In genomic region chr9:99906403-99907207, GRCh38 we compare ENCODE assay signal across 8 cellular contexts. TPM values are rescaled to one million over a fixed set of nuclear protein-coding genes. Genes with fewer than 3 reads are reported as not detected.
DNase-seq lines count a peak whose midpoint lies in the region; ATAC-seq and TF ChIP-seq lines count a peak whose summit lies in the region.

TSS of gene STX17 (plus strand) at chr9:99906654. CDS start at chr9:99915240, 8,586 bp downstream.

- H3K36me3 ChIP-seq in stomach smooth muscle (ENCODE audit: control insufficient read depth in 2 of 2, insufficient read depth in 2 of 2, low read length in 2 of 2) = no peaks in the 10 kb centered on the region

- H3K27ac ChIP-seq in stomach smooth muscle (ENCODE audit: low read length) = peak within 1 kb of the TSS; percentile 89

- no peaks in the 10 kb centered on the region for H3K9me3 ChIP-seq in stomach smooth muscle (ENCODE audit: control insufficient read depth in 2 of 2, low read length in 2 of 2)

- H3K4me1 ChIP-seq in stomach smooth muscle (ENCODE audit: control insufficient read depth, insufficient read depth, low read length) = no peaks in the 10 kb centered on the region

- H3K27ac Mint-ChIP-seq in neural crest cell (ENCODE audit: unreplicated experiment) = peak within 1 kb of the TSS; percentile 91

- TF ChIP-seq CTCF in fibroblast of villous mesenchyme (IDR thresholded peaks at IDR 0.05; ENCODE audit: insufficient read depth, low read depth, low read length) (no peak), neural crest cell (conservative IDR thresholded peaks at IDR 0.05) (no peak)

- peak within 1 kb of the TSS; percentile 79 for H3K4me3 ChIP-seq in Jurkat, Clone E6-1 (ENCODE audit: low read length)
- H3K4me3 ChIP-seq in fibroblast of villous mesenchyme (ENCODE audit: low read depth, low read length) (peak within 1 kb of the TSS; percentile 82), stomach smooth muscle (ENCODE audit: low read length in 2 of 2) (peak within 1 kb of the TSS; percentile 87 to 95)

- DNase-seq in DMS79 (lab: John Stamatoyannopoulos, UW) = peak; percentile 37
- DNase-seq in Jurkat, Clone E6-1 (ENCODE audit: low read depth, low spot score) = peak; percentile 63
- peak; percentile 95 for DNase-seq in activated effector memory CD4-positive, alpha-beta T cell treated with anti-CD3 and anti-CD28 coated beads, Interleukin-2, amount 50 U/mL, for 16 hours
- peak; percentile 86 for DNase-seq in fibroblast of villous mesenchyme (ENCODE audit: low read depth)
- peak; percentile 72 for DNase-seq in neural crest cell (ENCODE audit: low read depth, low spot score)

- H3K27me3 Mint-ChIP-seq in neural crest cell (ENCODE audit: low read depth) = peaks cover 3% of the 10 kb centered on the region

- peaks cover 24% of the 10 kb centered on the region for H3K4me1 Mint-ChIP-seq in neural crest cell

- H3K27me3 ChIP-seq in stomach smooth muscle (ENCODE audit: control insufficient read depth in 1 of 2, insufficient read depth in 2 of 2, low read length in 2 of 2) = no peaks in the 10 kb centered on the region

- TF ChIP-seq POLR2A in Raji (IDR thresholded peaks at IDR 0.05; ENCODE audit: insufficient read depth, low read depth, low read length) = peak; percentile 78

- no peaks in the 10 kb centered on the region for H3K36me3 Mint-ChIP-seq in neural crest cell (ENCODE audit: low read depth)

- peak; percentile 84 for ATAC-seq in GM21619 (IDR thresholded peaks at IDR 0.05; ENCODE audit: unreplicated experiment)

- no peaks in the 10 kb centered on the region for H3K9me3 Mint-ChIP-seq in neural crest cell

- peak within 1 kb of the TSS; percentile 97 for H3K4me3 Mint-ChIP-seq in neural crest cell

- H3K9ac ChIP-seq in stomach smooth muscle (ENCODE audit: low read length in 2 of 2) = peak within 1 kb of the TSS; percentile 94 to 98

RNA-seq across cellular contexts. Expression of gene STX17, which starts in this region (rescaled TPM):
- polyA plus RNA-seq in Jurkat, Clone E6-1 (2012; ENCODE audit: insufficient read depth, insufficient read length) = 12.8 TPM
- 23.5 and 35.0 TPM in 2 replicates for total RNA-seq in fibroblast of villous mesenchyme
- total RNA-seq in neural crest cell = 24.3 and 25.2 TPM in 2 replicates

Comparison
In these comparisons a context has a peak if more than half of its experiments do, and no peak if none do; other contexts are left out.
1. Peak in every context shown above with its lines: DNase-seq, ATAC-seq, H3K4me3 ChIP-seq and H3K27ac ChIP-seq.
2. DNase-seq: peak in every context shown above with its lines; median percentile 95 in activated effector memory CD4-positive, alpha-beta T cell treated with anti-CD3 and anti-CD28 coated beads, Interleukin-2, amount 50 U/mL, for 16 hours; 86 in fibroblast of villous mesenchyme; 72 in neural crest cell; 63 in Jurkat, Clone E6-1; 37 in DMS79.